ENCODE assay signal across 8 cellular contexts in the genomic region with DNA sequence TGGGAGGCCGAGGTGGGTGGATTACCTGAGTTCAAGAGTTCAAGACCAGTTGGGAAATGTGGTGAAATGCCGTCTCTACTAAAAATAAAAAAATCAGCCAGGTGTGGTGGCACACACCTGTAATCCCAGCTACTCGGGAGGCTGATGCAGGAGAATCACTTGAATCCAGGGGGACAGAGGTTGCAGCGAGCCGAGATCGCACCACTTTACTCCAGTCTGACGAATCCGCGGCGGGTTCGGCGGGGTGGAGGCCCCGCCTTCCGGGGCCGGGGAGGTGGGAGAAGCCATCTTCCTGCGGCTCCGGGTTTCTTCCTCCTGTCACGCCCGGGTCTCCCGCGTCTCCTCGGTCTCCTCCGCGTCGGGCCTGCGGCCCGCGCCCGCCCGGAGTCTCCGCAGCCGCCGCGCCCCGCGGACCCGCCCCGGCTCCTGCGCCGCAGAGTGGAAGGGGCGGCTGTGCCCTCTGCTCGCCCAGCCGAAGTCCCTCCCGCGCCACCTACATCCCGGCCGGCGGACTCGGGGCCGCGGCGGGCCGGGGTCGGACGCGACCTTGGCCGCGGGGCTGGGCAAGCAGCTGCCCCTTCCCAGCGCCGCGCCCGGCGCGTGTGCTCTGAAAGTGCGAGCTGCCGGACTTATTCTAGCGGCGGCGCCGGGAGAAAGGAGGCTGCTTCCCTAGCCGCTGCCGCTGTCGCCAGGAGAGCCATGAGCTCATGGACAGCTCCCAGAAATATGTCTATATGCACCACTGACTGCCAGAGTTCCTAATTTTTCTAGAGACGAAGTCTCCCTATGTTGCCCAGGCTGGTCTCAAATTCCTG.
DNase-seq lines count a peak whose midpoint lies in the region; ATAC-seq and TF ChIP-seq lines count a peak whose summit lies in the region.
"Not testable (repeated sequence)": the region's sequence is repeated elsewhere in the genome, so short reads cannot be mapped to it uniquely, and the experiment has no call there.

No MANE protein-coding gene starts in this region.

- not testable (repeated sequence) for TF ChIP-seq POLR2A in Peyer's patch (IDR thresholded peaks at IDR 0.05)

- BruUV-seq in MCF 10A (replicated peaks; lab: Mats Ljungman, UMichigan) = not testable (repeated sequence)

- not testable (repeated sequence) for H3K4me1 Mint-ChIP-seq in MCF 10A (ENCODE audit: insufficient read depth, unreplicated experiment); naive thymus-derived CD4-positive, alpha-beta T cell

- peak; percentile 0 for DNase-seq in A172 (ENCODE audit: low spot score)
- peak in 1 of 3 donors; percentile 16 for DNase-seq in Peyer's patch
- DNase-seq in activated T-cell treated with anti-CD3 and anti-CD28 coated beads for 1 hour (ENCODE audit: low read depth) = peak; percentile 33
- not testable (repeated sequence) for DNase-seq in MCF 10A (ENCODE audit: unreplicated experiment)
- DNase-seq in Right ventricle myocardium superior = peak; percentile 57
- peak in 6 of 9 donors; percentile 18 to 40 (median 33) for DNase-seq in naive thymus-derived CD4-positive, alpha-beta T cell
- peak; percentile 48 for DNase-seq in stimulated activated CD4-positive, alpha-beta T cell treated with anti-CD3 and anti-CD28 coated beads, Interleukin-4, amount 100 ng/mL, for 1 hour

- H3K27ac ChIP-seq in Peyer's patch = peak overlapping the region in 1 of 4 donors; percentile 42
- peak overlapping the region; percentile 60 for H3K27ac ChIP-seq in naive thymus-derived CD4-positive, alpha-beta T cell (ENCODE audit: low read depth, low read length)

- peaks cover 19% of the 10 kb centered on the region for H3K27me3 Mint-ChIP-seq in MCF 10A (ENCODE audit: insufficient read depth, unreplicated experiment)
- H3K27me3 Mint-ChIP-seq in naive thymus-derived CD4-positive, alpha-beta T cell = not testable (repeated sequence)

- peak overlapping the region; percentile 7 to 49 (median 38) for H3K4me3 ChIP-seq in Peyer's patch
- not testable (repeated sequence) for H3K4me3 ChIP-seq in naive thymus-derived CD4-positive, alpha-beta T cell (ENCODE audit: low read length)

- H3K36me3 Mint-ChIP-seq in MCF 10A (ENCODE audit: insufficient read depth, unreplicated experiment); naive thymus-derived CD4-positive, alpha-beta T cell: not testable (repeated sequence)

- POLR2A ChIA-PET in MCF 10A (lab: Yijun Ruan, JAX) = not testable (repeated sequence)
- POLR2A ChIA-PET in naive thymus-derived CD4-positive, alpha-beta T cell (lab: Charles Lee) = interaction anchor here (0.7 kb wide), 1 partner anchor 124 kb away, joined by 3 read pairs; no protein-coding TSS in a partner anchor

- CTCF ChIA-PET in MCF 10A (lab: Yijun Ruan, JAX); naive thymus-derived CD4-positive, alpha-beta T cell (lab: Charles Lee): not testable (repeated sequence)

- H3K27ac Mint-ChIP-seq in MCF 10A (ENCODE audit: low read depth, unreplicated experiment) = not testable (repeated sequence)
- H3K27ac Mint-ChIP-seq in naive thymus-derived CD4-positive, alpha-beta T cell = peak overlapping the region in 7 of 9 donors; percentile 71 to 94 (median 86)

- intact Hi-C loops in MCF 10A (cut with micrococcal nuclease); Right ventricle myocardium superior (cut with DNase I); naive thymus-derived CD4-positive, alpha-beta T cell (cut with micrococcal nuclease): not testable (repeated sequence)

- not testable (repeated sequence) for H3K9me3 ChIP-seq in Peyer's patch; naive thymus-derived CD4-positive, alpha-beta T cell (ENCODE audit: control insufficient read depth in 2 of 3, low read length in 3 of 3)

- H3K4me3 Mint-ChIP-seq in MCF 10A (ENCODE audit: unreplicated experiment) = peak overlapping the region; percentile 28
- H3K4me3 Mint-ChIP-seq in naive thymus-derived CD4-positive, alpha-beta T cell = peak overlapping the region; percentile 72 to 92 (median 86)

- TF ChIP-seq CTCF in Peyer's patch (IDR thresholded peaks at IDR 0.05); MCF 10A (IDR thresholded peaks at IDR 0.05; ENCODE audit: unreplicated experiment): not testable (repeated sequence)

- not testable (repeated sequence) for H3K9me3 Mint-ChIP-seq in MCF 10A (ENCODE audit: unreplicated experiment); naive thymus-derived CD4-positive, alpha-beta T cell

- peak; percentile 52 for ATAC-seq in GM19397 (IDR thresholded peaks at IDR 0.05; ENCODE audit: unreplicated experiment)
- peak; percentile 87 for ATAC-seq in Right ventricle myocardium superior (ENCODE audit: poor library complexity)
- ATAC-seq in naive thymus-derived CD4-positive, alpha-beta T cell = peak; percentile 87

- not testable (repeated sequence) for H3K36me3 ChIP-seq in Peyer's patch; naive thymus-derived CD4-positive, alpha-beta T cell (ENCODE audit: control insufficient read depth in 2 of 3, insufficient read depth in 3 of 3, low read length in 3 of 3)

- not testable (repeated sequence) for H3K4me1 ChIP-seq in Peyer's patch; naive thymus-derived CD4-positive, alpha-beta T cell (ENCODE audit: control insufficient read depth in 2 of 2, insufficient read depth in 2 of 2, low read length in 2 of 2)

- not testable (repeated sequence) for H3K27me3 ChIP-seq in Peyer's patch; naive thymus-derived CD4-positive, alpha-beta T cell (ENCODE audit: control insufficient read depth in 2 of 2, insufficient read depth in 2 of 2, low read length in 2 of 2)
